ENCODE assay signal across 18 cellular contexts in the genomic region with DNA sequence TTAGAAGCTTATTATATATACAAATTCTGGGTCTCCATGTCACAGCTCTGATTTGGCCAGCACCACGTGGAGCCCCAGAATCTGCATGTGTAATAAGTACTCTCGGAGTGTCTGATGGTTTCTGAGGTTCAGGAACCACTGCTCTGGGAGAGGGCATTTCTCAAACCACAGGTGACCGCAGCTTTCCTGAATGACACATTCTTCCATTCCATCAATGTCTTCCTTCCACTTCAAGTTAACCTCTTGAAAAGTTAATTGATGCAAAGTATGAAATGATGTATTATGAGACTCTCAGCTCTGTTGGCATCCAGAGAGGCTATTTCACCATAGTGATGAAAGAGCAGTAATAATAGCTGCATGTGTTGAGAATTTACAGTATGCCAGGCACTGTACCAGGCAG.
DNase-seq lines count a peak whose midpoint lies in the region; TF ChIP-seq lines count a peak whose summit lies in the region.
"Had no signal": no experiment of that assay in that cellular context is flagged by ENCODE, and none has a peak within 500 bp of the region (broad histone marks: within the 10 kb centered on the region; RNA-seq: fewer than 3 reads in every experiment).

No MANE protein-coding gene starts in this region.

- no peak overlapping the region for H3K27ac Mint-ChIP-seq in activated T-cell treated with anti-CD3 and anti-CD28 coated beads, Interleukin-2, amount 50 U/mL, for 24 hours
- H3K27ac Mint-ChIP-seq in glutamatergic neuron (ENCODE audit: unreplicated experiment) = no peak overlapping the region

- H3K4me1 Mint-ChIP-seq in activated T-cell treated with anti-CD3 and anti-CD28 coated beads, Interleukin-2, amount 50 U/mL, for 24 hours (ENCODE audit: low read depth) = peaks cover 13% of the 10 kb centered on the region
- H3K4me1 Mint-ChIP-seq in glutamatergic neuron (ENCODE audit: low read depth, unreplicated experiment) = no peaks in the 10 kb centered on the region

- no peak for TF ChIP-seq CTCF in glutamatergic neuron (IDR thresholded peaks at IDR 0.05; ENCODE audit: partially characterized antibody, unreplicated experiment)

- H3K36me3 Mint-ChIP-seq in activated T-cell treated with anti-CD3 and anti-CD28 coated beads, Interleukin-2, amount 50 U/mL, for 24 hours (ENCODE audit: low read depth) = no peaks in the 10 kb centered on the region
- H3K36me3 Mint-ChIP-seq in glutamatergic neuron (ENCODE audit: unreplicated experiment) = no peaks in the 10 kb centered on the region

- H3K9me3 Mint-ChIP-seq in activated T-cell treated with anti-CD3 and anti-CD28 coated beads, Interleukin-2, amount 50 U/mL, for 24 hours = no peaks in the 10 kb centered on the region
- H3K9me3 Mint-ChIP-seq in glutamatergic neuron (ENCODE audit: unreplicated experiment) = no peaks in the 10 kb centered on the region

- no peak overlapping the region for H3K4me3 Mint-ChIP-seq in activated T-cell treated with anti-CD3 and anti-CD28 coated beads, Interleukin-2, amount 50 U/mL, for 24 hours
- H3K4me3 Mint-ChIP-seq in glutamatergic neuron (ENCODE audit: unreplicated experiment) = no peak overlapping the region

- no peaks in the 10 kb centered on the region for H3K27me3 Mint-ChIP-seq in activated T-cell treated with anti-CD3 and anti-CD28 coated beads, Interleukin-2, amount 50 U/mL, for 24 hours
- H3K27me3 Mint-ChIP-seq in glutamatergic neuron (ENCODE audit: unreplicated experiment) = peaks cover 3% of the 10 kb centered on the region

- DNase-seq in activated T-cell treated with anti-CD3 and anti-CD28 coated beads, Interleukin-2, amount 50 U/mL, for 48 hours = peak; percentile 37 to 46
- DNase-seq in activated T-cell treated with anti-CD3 and anti-CD28 coated beads, Interleukin-2, amount 50 U/mL, for 24 hours = no peak
- DNase-seq in M059J (ENCODE audit: low read depth) (peak; percentile 76), NCI-H146 treated with DMSO at 0.1 percent for 48 hours (lab: John Stamatoyannopoulos, UW; ENCODE audit: unreplicated experiment) (no peak), glutamatergic neuron (no peak), COR-L47 (lab: John Stamatoyannopoulos, UW) (no peak)
- DNase-seq in activated T-helper 9 cell treated with anti-CD3 and anti-CD28 coated beads, Interleukin-2, amount 50 U/mL, for 16 hours (ENCODE audit: low read depth) = peak; percentile 9
- peak in 2 of 3 donors; percentile 3 to 5 for DNase-seq in stimulated activated CD4-positive, alpha-beta T cell treated with anti-CD3 and anti-CD28 coated beads, TNF-alpha, amount 100 ng/mL, for 48 hours (ENCODE audit: low read depth in 3 of 3)
- DNase-seq: activated CD4-positive, CD25-positive, alpha-beta regulatory T cell; DMS 273 treated with DMSO at 0.1 percent for 48 hours; foreskin fibroblast; GOT3; kidney; NCI-H1436 treated with DMSO at 0.1 percent for 48 hours; NCI-H774; occipital lobe; PC-9; right cardiac atrium had no signal

Comparison
In these comparisons a context has a peak if more than half of its experiments do, and no peak if none do; other contexts are left out.
1. DNase-seq: peak in activated T-cell treated with anti-CD3 and anti-CD28 coated beads, Interleukin-2, amount 50 U/mL, for 48 hours (2 of 2), M059J (single experiment), activated T-helper 9 cell treated with anti-CD3 and anti-CD28 coated beads, Interleukin-2, amount 50 U/mL, for 16 hours (single experiment) and stimulated activated CD4-positive, alpha-beta T cell treated with anti-CD3 and anti-CD28 coated beads, TNF-alpha, amount 100 ng/mL, for 48 hours (2 of 3); none in activated T-cell treated with anti-CD3 and anti-CD28 coated beads, Interleukin-2, amount 50 U/mL, for 24 hours (single experiment), NCI-H146 treated with DMSO at 0.1 percent for 48 hours (single experiment), glutamatergic neuron (single experiment) and COR-L47 (single experiment).